22 cellular contexts compared by ENCODE assay signal in the genomic region with DNA sequence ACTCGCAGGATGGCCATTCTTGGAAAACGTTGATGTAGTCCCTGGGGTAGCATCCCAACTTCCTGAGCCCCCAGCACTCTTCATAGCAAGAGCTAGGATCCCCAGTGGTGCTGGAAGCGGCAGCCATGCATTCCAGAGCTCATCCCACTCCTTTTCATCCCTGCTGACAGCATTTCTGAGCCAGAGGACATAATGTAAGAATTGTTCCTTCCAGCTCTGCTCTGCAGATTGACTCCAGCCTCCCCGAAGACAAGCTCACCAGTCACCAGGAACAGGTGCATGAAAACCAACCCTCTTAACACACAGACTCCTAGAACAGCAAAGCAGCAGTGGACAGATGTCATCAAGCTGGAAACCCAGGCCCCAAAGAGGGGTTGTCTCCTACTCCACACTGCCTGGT. TPM values are rescaled to one million over a fixed set of nuclear protein-coding genes. Genes with fewer than 3 reads are reported as not detected.
A peak's percentile ranks its signal among the peaks of the same experiment; 100 is the strongest.
DNase-seq lines count a peak whose midpoint lies in the region; ATAC-seq, FAIRE-seq and TF ChIP-seq lines count a peak whose summit lies in the region.
"Had no signal": no experiment of that assay in that cellular context is flagged by ENCODE, and none has a peak within 500 bp of the region (broad histone marks: within the 10 kb centered on the region; RNA-seq: fewer than 3 reads in every experiment).

No MANE protein-coding gene starts in this region.

- no peak overlapping the region for H2BK15ac ChIP-seq in neuronal stem cell (ENCODE audit: low read length)

- no TSS peak for BruUV-seq in HepG2 (replicated peaks; lab: Mats Ljungman, UMichigan)

- in situ Hi-C loops in HepG2 (cut with HindIII; ENCODE audit: extremely low pct_ligation_motif_present, low pct_unique_long_range_greater_than_20kb) (loop anchor here (5.0 kb wide), 1 partner anchor 35 kb away; no protein-coding TSS in a partner anchor), KBM-7 (cut with MboI; ENCODE audit: low pct_unique_long_range_greater_than_20kb, low sequenced_read_pairs) (no loop called here)

- H3K9ac ChIP-seq in HepG2 (ENCODE audit: insufficient read depth, low read depth, low read length) (no peak overlapping the region), neuronal stem cell (ENCODE audit: low read depth, low read length, poor library complexity) (no peak overlapping the region)

- no peak overlapping the region for H2BK120ac ChIP-seq in neuronal stem cell (ENCODE audit: low read depth, low read length)

- no peak overlapping the region for H3K23ac ChIP-seq in neuronal stem cell (ENCODE audit: low read depth, low read length, poor library complexity)

- H3K4ac ChIP-seq in neuronal stem cell (ENCODE audit: low read length) = no peak overlapping the region

- H3K4me1 ChIP-seq in HepG2 (ENCODE audit: insufficient read depth, low read length) (peaks cover 91% of the 10 kb centered on the region), right lobe of liver (peaks cover 0 to 3% (median 1%) of the 10 kb centered on the region in 4 donors), neuronal stem cell (ENCODE audit: control insufficient read depth in 2 of 2, insufficient read depth in 1 of 2, low read depth in 1 of 2, low read length in 2 of 2) (peaks cover 3 to 5% of the 10 kb centered on the region in 2 donors), testis (no peaks in the 10 kb centered on the region)
- H3K4me1 ChIP-seq: BE2C had no signal

- H4K8ac ChIP-seq in neuronal stem cell (ENCODE audit: low read depth, low read length) = no peak overlapping the region

- no peak overlapping the region for H4K91ac ChIP-seq in neuronal stem cell (ENCODE audit: low read depth, low read length, poor library complexity)

- TF ChIP-seq POLR2A in HepG2 (IDR thresholded peaks at IDR 0.05; ENCODE audit: insufficient read depth in 1 of 2, low read depth in 2 of 2, low read length in 2 of 2) (no peak), right lobe of liver (IDR thresholded peaks at IDR 0.05) (no peak), testis (IDR thresholded peaks at IDR 0.05) (no peak)

- H3K4me3 ChIP-seq in HepG2 (replicated peaks in 1 of 3; ENCODE audit: insufficient read depth in 1 of 3, low read depth in 2 of 3, low read length in 3 of 3) = no peak overlapping the region
- no peak overlapping the region for H3K4me3 ChIP-seq in right lobe of liver
- no peak overlapping the region for H3K4me3 ChIP-seq in neuronal stem cell (ENCODE audit: low read length in 2 of 2)
- H3K4me3 ChIP-seq in testis = no peak overlapping the region
- H3K4me3 ChIP-seq: PC-9 had no signal

- H3K27me3 ChIP-seq in HepG2 (ENCODE audit: control insufficient read depth in 1 of 2, insufficient read depth in 2 of 2, low read length in 2 of 2) (no peaks in the 10 kb centered on the region), right lobe of liver (no peaks in the 10 kb centered on the region), neuronal stem cell (ENCODE audit: control insufficient read depth in 3 of 3, insufficient read depth in 3 of 3, low read depth in 1 of 3, low read length in 3 of 3) (peaks cover 0 to 6% (median 0%) of the 10 kb centered on the region in 3 experiments), testis (no peaks in the 10 kb centered on the region)

- WGBS in HepG2 (ENCODE audit: low lambda C conversion rate) = 83% methylated on average over 4 of the region's 4 CpGs
- 44% methylated on average over 2 of the region's 4 CpGs for WGBS in right lobe of liver (ENCODE audit: insufficient coverage, low coverage, low lambda C conversion rate, missing lambda C conversion rate)
- no CpG with 5 or more reads among the region's 4 CpGs for WGBS in neuronal stem cell (ENCODE audit: extremely low coverage in 2 of 2, insufficient read length in 2 of 2, insufficient replicate concordance in 1 of 2), 2 donors
- 25 to 69% methylated on average over 3 to 4 of the region's 4 CpGs for WGBS in testis, 2 donors

- peak overlapping the region; percentile 21 for H3K27ac ChIP-seq in HepG2 (ENCODE audit: extremely low read length, insufficient read depth, low read length)
- H3K27ac ChIP-seq in right lobe of liver = no peak overlapping the region
- no peak overlapping the region for H3K27ac ChIP-seq in neuronal stem cell (replicated peaks; ENCODE audit: low read length)
- no peak overlapping the region for H3K27ac ChIP-seq in testis
- H3K27ac ChIP-seq: PC-9, RWPE1 had no signal

- H3K36me3 ChIP-seq in HepG2 (replicated peaks in 1 of 2; ENCODE audit: control insufficient read depth in 1 of 2, insufficient read depth in 2 of 2, low read length in 2 of 2) (peaks cover 1 to 11% of the 10 kb centered on the region in 2 experiments), right lobe of liver (no peaks in the 10 kb centered on the region), neuronal stem cell (replicated peaks in 1 of 2; ENCODE audit: control insufficient read depth in 2 of 2, insufficient read depth in 2 of 2, low read length in 2 of 2) (no peaks in the 10 kb centered on the region), testis (ENCODE audit: low read depth, missing control alignments) (no peaks in the 10 kb centered on the region)
- H3K36me3 ChIP-seq: BE2C had no signal

- ATAC-seq in HepG2 (no peak), right lobe of liver (no peak), HG03280 (IDR thresholded peaks at IDR 0.05; ENCODE audit: unreplicated experiment) (no peak)

- H2AFZ ChIP-seq in HepG2 (ENCODE audit: low read length) = no peak overlapping the region
- H2AFZ ChIP-seq in neuronal stem cell (ENCODE audit: low read length) = peak overlapping the region; percentile 20
- H2AFZ ChIP-seq: PC-9 had no signal

- no peak for TF ChIP-seq EP300 in HepG2 (IDR thresholded peaks at IDR 0.05; ENCODE audit: low read depth in 2 of 2, low read length in 2 of 2)
- TF ChIP-seq EP300 in HepG2 (CRISPR knock-in tag; IDR thresholded peaks at IDR 0.05; ENCODE audit: borderline replicate concordance) = no peak

- H2BK5ac ChIP-seq in neuronal stem cell (ENCODE audit: low read length) = no peak overlapping the region

- H4K20me1 ChIP-seq in HepG2 (ENCODE audit: insufficient read depth, low read length) = no peaks in the 10 kb centered on the region

- H2BK12ac ChIP-seq in neuronal stem cell (ENCODE audit: low read length) = no peak overlapping the region

- H3K79me1 ChIP-seq in neuronal stem cell (ENCODE audit: low read depth, low read length) = no peaks in the 10 kb centered on the region

- TF ChIP-seq CTCF in HepG2 (CRISPR knock-in tag; IDR thresholded peaks at IDR 0.05) (no peak), right lobe of liver (IDR thresholded peaks at IDR 0.05) (no peak), testis (IDR thresholded peaks at IDR 0.05) (no peak)

- DNase-seq in HepG2 (ENCODE audit: low spot score) (no peak), right lobe of liver (no peak), inferior parietal cortex (ENCODE audit: extremely low spot score) (peak; percentile 33), neuronal stem cell (ENCODE audit: low spot score) (no peak), testis (peak; percentile 18), COR-L47 (lab: John Stamatoyannopoulos, UW) (no peak), KBM-7 (no peak)
- DNase-seq: BE2C; CD4-positive, alpha-beta T cell; DMS53; EL; NCI-H1105 treated with DMSO at 0.1 percent for 48 hours; NCI-H1694; PC-9; SIG-M5 had no signal

- no peak overlapping the region for H3K18ac ChIP-seq in neuronal stem cell (ENCODE audit: low read length)

- POLR2A ChIA-PET in HepG2 (lab: Yijun Ruan, JAX) = interaction anchor here (1.0 to 7.6 kb wide), 7 partner anchors 9 to 43 kb away, joined by 3 to 72 read pairs (median 13); partner anchors contain the start of gene TP53RK

- H3K14ac ChIP-seq in neuronal stem cell (ENCODE audit: low read length) = no peak overlapping the region

- peaks cover 51% of the 10 kb centered on the region for H3K79me2 ChIP-seq in HepG2 (ENCODE audit: insufficient read depth, low read length)

- TF ChIP-seq RAD21 in HepG2 (CRISPR knock-in tag; IDR thresholded peaks at IDR 0.05) = no peak

- intact Hi-C loops in HepG2 (cut with micrococcal nuclease; ENCODE audit: unreplicated experiment) (no loop called here), right lobe of liver (cut with DNase I) (no loop called here), testis (cut with DNase I; ENCODE audit: low total_unique reads) (no loop called here)

- H3K4me2 ChIP-seq in HepG2 (ENCODE audit: low read depth, low read length) = peak overlapping the region; percentile 84; the same call in 1 of the 2 replicates
- no peak overlapping the region for H3K4me2 ChIP-seq in neuronal stem cell (ENCODE audit: insufficient read depth, low read length, poor library complexity, severe bottlenecking)
- H3K4me2 ChIP-seq: PC-9 had no signal

- H3K9me3 ChIP-seq in HepG2 (ENCODE audit: low read length) (no peaks in the 10 kb centered on the region), right lobe of liver (no peaks in the 10 kb centered on the region), neuronal stem cell (replicated peaks in 1 of 2; ENCODE audit: control insufficient read depth in 2 of 2, insufficient read depth in 1 of 2, low read depth in 1 of 2, low read length in 2 of 2) (no peaks in the 10 kb centered on the region), testis (no peaks in the 10 kb centered on the region)
- H3K9me3 ChIP-seq: BE2C had no signal

- CTCF ChIA-PET in HepG2 (lab: Yijun Ruan, JAX; ENCODE audit: low intra/inter-chr PET ratio, low total read pairs) = no interaction called here

- no peak overlapping the region for H2AK5ac ChIP-seq in neuronal stem cell (ENCODE audit: low read depth, low read length)

- no peak for FAIRE-seq in HepG2 (lab: Jason Lieb, UNC)
- FAIRE-seq: GM12891, GM18507, H1 had no signal

RNA-seq across cellular contexts. Expression of gene SLC13A3, which starts 3.8 kb away (rescaled TPM):
- 27.9 and 66.5 TPM in 2 replicates for total RNA-seq in HepG2 (2016; rRNA removed; fragmentation: Illumina TruSeq; extraction: Trizol)
- total RNA-seq in HepG2 (2016; cell fraction: cytosol; rRNA removed; fragmentation: Illumina TruSeq; extraction: Trizol; ENCODE audit: low read depth) = 23.8 and 30.4 TPM in 2 replicates
- 29.2 and 65.4 TPM in 2 replicates for total RNA-seq in HepG2 (2016; cell fraction: insoluble cytoplasmic fraction; rRNA removed; fragmentation: Illumina TruSeq; extraction: Trizol)
- total RNA-seq in HepG2 (2016; cell fraction: membrane; rRNA removed; fragmentation: Illumina TruSeq; extraction: Trizol) = 25.6 and 35.7 TPM in 2 replicates
- total RNA-seq in HepG2 (2016; cell fraction: nucleus; rRNA removed; fragmentation: Illumina TruSeq; extraction: Trizol) = 59.9 and 65.1 TPM in 2 replicates
- 63.3 and 76.0 TPM in 2 replicates for polyA plus RNA-seq in HepG2 (2011; rRNA removed)
- polyA plus RNA-seq in HepG2 (2011; cell fraction: cytosol; rRNA removed) = 40.8 and 74.9 TPM in 2 replicates
- polyA plus RNA-seq in HepG2 (2011; cell fraction: nucleus; rRNA removed) = 88.1 and 138 TPM in 2 replicates
- polyA plus RNA-seq in HepG2 (2012) = 42.2 and 59.1 TPM in 2 replicates
- polyA plus RNA-seq in HepG2 (2016; cell fraction: cytosol; fragmentation: Illumina TruSeq; extraction: Trizol; ENCODE audit: low read depth) = 25.1 and 35.1 TPM in 2 replicates
- polyA plus RNA-seq in HepG2 (2016; cell fraction: insoluble cytoplasmic fraction; fragmentation: Illumina TruSeq; extraction: Trizol; ENCODE audit: low read depth) = 30.5 and 31.8 TPM in 2 replicates
- 24.6 and 30.2 TPM in 2 replicates for polyA plus RNA-seq in HepG2 (2016; cell fraction: membrane; fragmentation: Illumina TruSeq; extraction: Trizol; ENCODE audit: low read depth)
- polyA plus RNA-seq in HepG2 (2016; cell fraction: nucleus; fragmentation: Illumina TruSeq; extraction: Trizol; ENCODE audit: insufficient read depth, low read depth) = 99.0 and 99.2 TPM in 2 replicates
- 0.42 and 193 TPM in 2 replicates for polyA minus RNA-seq in HepG2 (2011; rRNA and poly(A)+ RNA removed; ENCODE audit: low replicate concordance)
- polyA minus RNA-seq in HepG2 (2011; cell fraction: cytosol; rRNA and poly(A)+ RNA removed) = 32.3 and 43.5 TPM in 2 replicates
- polyA minus RNA-seq in HepG2 (2011; cell fraction: nucleus; rRNA and poly(A)+ RNA removed) = 50.4 and 63.9 TPM in 2 replicates
- 10 to 100 TPM in 3 of 6 experiments, 1 to 10 TPM in 3; 3.7 to 14.6 (median 9.3) TPM for total RNA-seq in right lobe of liver
- polyA plus RNA-seq in neuronal stem cell (2013, experiment 1 of 2) = 7.2 TPM
- polyA plus RNA-seq in neuronal stem cell (2013, experiment 2 of 2) = 7.5 TPM
- total RNA-seq in testis = 1 to 10 TPM; 3.2 to 4.1 TPM
- 9.1 TPM for polyA plus RNA-seq in testis (ENCODE audit: insufficient read depth, low read depth, low replicate concordance)
- total RNA-seq: A172, NCI-H460 had no signal

RNA-seq across cellular contexts. Expression of gene TP53RK, which starts 41.8 kb away (rescaled TPM):
- total RNA-seq in HepG2 (2016; rRNA removed; fragmentation: Illumina TruSeq; extraction: Trizol) (25.5 and 31.0 TPM in 2 replicates), right lobe of liver (1 to 10 TPM; 3.1 to 10.0 (median 5.2) TPM), testis (10 to 100 TPM; 23.4 to 25.8 TPM)
- 5.6 and 7.0 TPM in 2 replicates for total RNA-seq in HepG2 (2016; cell fraction: cytosol; rRNA removed; fragmentation: Illumina TruSeq; extraction: Trizol; ENCODE audit: low read depth)
- total RNA-seq in HepG2 (2016; cell fraction: insoluble cytoplasmic fraction; rRNA removed; fragmentation: Illumina TruSeq; extraction: Trizol) = 26.0 and 33.1 TPM in 2 replicates
- total RNA-seq in HepG2 (2016; cell fraction: membrane; rRNA removed; fragmentation: Illumina TruSeq; extraction: Trizol) = 12.6 and 14.4 TPM in 2 replicates
- total RNA-seq in HepG2 (2016; cell fraction: nucleus; rRNA removed; fragmentation: Illumina TruSeq; extraction: Trizol) = 15.4 and 17.9 TPM in 2 replicates
- polyA plus RNA-seq in HepG2 (2011; rRNA removed) (11.3 and 12.9 TPM in 2 replicates), testis (ENCODE audit: insufficient read depth, low read depth, low replicate concordance) (20.9 TPM)
- 9.0 and 10.2 TPM in 2 replicates for polyA plus RNA-seq in HepG2 (2011; cell fraction: cytosol; rRNA removed)
- polyA plus RNA-seq in HepG2 (2011; cell fraction: nucleus; rRNA removed) = 4.4 and 5.3 TPM in 2 replicates
- polyA plus RNA-seq in HepG2 (2012) = 10.7 and 12.3 TPM in 2 replicates
- 3.9 and 4.7 TPM in 2 replicates for polyA plus RNA-seq in HepG2 (2016; cell fraction: cytosol; fragmentation: Illumina TruSeq; extraction: Trizol; ENCODE audit: low read depth)
- polyA plus RNA-seq in HepG2 (2016; cell fraction: insoluble cytoplasmic fraction; fragmentation: Illumina TruSeq; extraction: Trizol; ENCODE audit: low read depth) = 28.1 and 30.7 TPM in 2 replicates
- polyA plus RNA-seq in HepG2 (2016; cell fraction: membrane; fragmentation: Illumina TruSeq; extraction: Trizol; ENCODE audit: low read depth) = 7.3 and 9.0 TPM in 2 replicates
- polyA plus RNA-seq in HepG2 (2016; cell fraction: nucleus; fragmentation: Illumina TruSeq; extraction: Trizol; ENCODE audit: insufficient read depth, low read depth) = 18.2 and 18.6 TPM in 2 replicates
- 9.2 and 11.2 TPM in 2 replicates for polyA minus RNA-seq in HepG2 (2011; rRNA and poly(A)+ RNA removed; ENCODE audit: low replicate concordance)
- polyA minus RNA-seq in HepG2 (2011; cell fraction: cytosol; rRNA and poly(A)+ RNA removed) = 10.6 and 11.6 TPM in 2 replicates
- 12.6 and 13.1 TPM in 2 replicates for polyA minus RNA-seq in HepG2 (2011; cell fraction: nucleus; rRNA and poly(A)+ RNA removed)
- 10.8 TPM for polyA plus RNA-seq in neuronal stem cell (2013, experiment 1 of 2)
- polyA plus RNA-seq in neuronal stem cell (2013, experiment 2 of 2) = 11.5 TPM

Comparison
In these comparisons a context has a peak if more than half of its experiments do, and no peak if none do; other contexts are left out.
1. DNase-seq: peak in inferior parietal cortex (single experiment) and testis (single experiment); none in HepG2 (single experiment), right lobe of liver (0 of 3), neuronal stem cell (single experiment), COR-L47 (single experiment) and KBM-7 (single experiment).